Comparison of ENCODE assay signal across 1 cellular context in genomic region chr3:52278510-52279069, GRCh38.
TF ChIP-seq lines count a peak whose summit lies in the region.

Gene WDR82 (minus strand): TSS chr3:52278649. CDS start chr3:52278361, 288 bp downstream.

TF ChIP-seq in HepG2, 621 proteins besides CTCF, POLR2A, EP300 and RAD21 (continued from another document and continues in another):
- TF ChIP-seq ZNF207 (IDR thresholded peaks at IDR 0.05; ENCODE audit: borderline replicate concordance) (no peak), ZNF512B (CRISPR knock-in tag; IDR thresholded peaks at IDR 0.05; ENCODE audit: borderline replicate concordance) (no peak), ZNF496 (CRISPR knock-in tag; IDR thresholded peaks at IDR 0.05; ENCODE audit: insufficient replicate concordance) (no peak), TFAP4 (IDR thresholded peaks at IDR 0.05; ENCODE audit: borderline replicate concordance, low read depth) (peak; percentile 31; the same call in 1 of the 2 replicates), CREB1 (IDR thresholded peaks at IDR 0.05) (peak; percentile 94), CREB1 (CRISPR knock-in tag; IDR thresholded peaks at IDR 0.05) (peak; percentile 56; the same call in 1 of the 2 replicates), ZNF605 (CRISPR knock-in tag; IDR thresholded peaks at IDR 0.05) (peak; percentile 47; the same call in 1 of the 2 replicates), ZNF343 (CRISPR knock-in tag; IDR thresholded peaks at IDR 0.05) (no peak), MBD4 (IDR thresholded peaks at IDR 0.05; ENCODE audit: borderline replicate concordance, low read length) (no peak), ZNF580 (CRISPR knock-in tag; IDR thresholded peaks at IDR 0.05; ENCODE audit: borderline replicate concordance, low read depth) (peak; percentile 77; the same call in 1 of the 2 replicates), ZNF740 (CRISPR knock-in tag; IDR thresholded peaks at IDR 0.05) (no peak), DRAP1 (CRISPR knock-in tag; IDR thresholded peaks at IDR 0.05) (peak; percentile 83), GLMP (CRISPR knock-in tag; IDR thresholded peaks at IDR 0.05; ENCODE audit: borderline replicate concordance) (no peak), MTA3 (CRISPR knock-in tag; IDR thresholded peaks at IDR 0.05) (no peak), KDM5A (IDR thresholded peaks at IDR 0.05; ENCODE audit: borderline replicate concordance, low read length) (no peak), ZFP1 (CRISPR knock-in tag; IDR thresholded peaks at IDR 0.05) (no peak), FOXA1 (IDR thresholded peaks at IDR 0.05) (no peak), FOXA1 (CRISPR knock-in tag; IDR thresholded peaks at IDR 0.05) (peak; percentile 13; the same call in 1 of the 2 replicates), MEF2D (CRISPR knock-in tag; IDR thresholded peaks at IDR 0.05) (no peak), ZNF704 (CRISPR knock-in tag; IDR thresholded peaks at IDR 0.05; ENCODE audit: borderline replicate concordance) (no peak), ZNF569 (CRISPR knock-in tag; IDR thresholded peaks at IDR 0.05; ENCODE audit: borderline replicate concordance) (no peak), ZFY (CRISPR knock-in tag; IDR thresholded peaks at IDR 0.05) (peak; percentile 79), ZNF530 (CRISPR knock-in tag; IDR thresholded peaks at IDR 0.05; ENCODE audit: low read depth) (no peak), UBTF (CRISPR knock-in tag; IDR thresholded peaks at IDR 0.05) (peak; percentile 87; the same call in 1 of the 2 replicates), ZNF782 (CRISPR knock-in tag; IDR thresholded peaks at IDR 0.05; ENCODE audit: borderline replicate concordance) (no peak), POLR2AphosphoS2 (IDR thresholded peaks at IDR 0.05; ENCODE audit: low read depth, low read length) (peak; percentile 59; the same call in 1 of the 2 replicates), XBP1 (CRISPR knock-in tag; IDR thresholded peaks at IDR 0.05) (0 out of 2 replicates have a peak, but pooled peaks have one; percentile 67), FOXM1 (CRISPR knock-in tag; IDR thresholded peaks at IDR 0.05) (no peak), MLX (CRISPR knock-in tag; IDR thresholded peaks at IDR 0.05) (no peak), DMAP1 (CRISPR knock-in tag; IDR thresholded peaks at IDR 0.05) (peak; percentile 85), NFE2 (CRISPR knock-in tag; IDR thresholded peaks at IDR 0.05) (no peak), SIN3B (IDR thresholded peaks at IDR 0.05; ENCODE audit: low read length) (no peak), E2F1 (CRISPR knock-in tag; IDR thresholded peaks at IDR 0.05) (peak; percentile 79), ZNF3 (CRISPR knock-in tag; IDR thresholded peaks at IDR 0.05) (no peak), SP4 (CRISPR knock-in tag; IDR thresholded peaks at IDR 0.05) (peak; percentile 82), ZNF574 (CRISPR knock-in tag; IDR thresholded peaks at IDR 0.05) (peak; percentile 57), FOXJ3 (CRISPR knock-in tag; IDR thresholded peaks at IDR 0.05; ENCODE audit: borderline replicate concordance) (no peak; the same call in 1 of the 2 replicates), TOPORS (CRISPR knock-in tag; IDR thresholded peaks at IDR 0.05) (no peak; the same call in 1 of the 2 replicates), KAT7 (CRISPR knock-in tag; IDR thresholded peaks at IDR 0.05; ENCODE audit: borderline replicate concordance) (peak; percentile 83; the same call in 1 of the 2 replicates), YEATS2 (CRISPR knock-in tag; IDR thresholded peaks at IDR 0.05; ENCODE audit: borderline replicate concordance) (peak; percentile 69), ZNF138 (CRISPR knock-in tag; IDR thresholded peaks at IDR 0.05; ENCODE audit: low read depth) (peak; percentile 74; the same call in 1 of the 2 replicates), SUZ12 (IDR thresholded peaks at IDR 0.05; ENCODE audit: low read depth, low read length) (peak; percentile 32; the same call in 1 of the 2 replicates), E2F5 (CRISPR knock-in tag; conservative IDR thresholded peaks at IDR 0.05) (no peak; the same call in 1 of the 2 replicates), SALL2 (CRISPR knock-in tag; IDR thresholded peaks at IDR 0.05) (peak; percentile 86), ZNF749 (CRISPR knock-in tag; IDR thresholded peaks at IDR 0.05; ENCODE audit: borderline replicate concordance) (no peak), STAG1 (CRISPR knock-in tag; IDR thresholded peaks at IDR 0.05) (peak; percentile 45), ZNF33B (CRISPR knock-in tag; IDR thresholded peaks at IDR 0.05) (no peak), RBM39 (IDR thresholded peaks at IDR 0.05; ENCODE audit: low read depth, low read length, poor library complexity, severe bottlenecking) (no peak), ATM (IDR thresholded peaks at IDR 0.05; ENCODE audit: borderline replicate concordance) (no peak), ARID2 (CRISPR knock-in tag; IDR thresholded peaks at IDR 0.05; ENCODE audit: borderline replicate concordance) (no peak), REXO4 (CRISPR knock-in tag; IDR thresholded peaks at IDR 0.05; ENCODE audit: borderline replicate concordance) (no peak), ZNF672 (CRISPR knock-in tag; IDR thresholded peaks at IDR 0.05) (no peak), SYNCRIP (IDR thresholded peaks at IDR 0.05; ENCODE audit: insufficient read depth, low read depth, low read length) (no peak), RORA (CRISPR knock-in tag; IDR thresholded peaks at IDR 0.05) (no peak)
